Comparison of ENCODE assay signal across 15 cellular contexts in the genomic region with DNA sequence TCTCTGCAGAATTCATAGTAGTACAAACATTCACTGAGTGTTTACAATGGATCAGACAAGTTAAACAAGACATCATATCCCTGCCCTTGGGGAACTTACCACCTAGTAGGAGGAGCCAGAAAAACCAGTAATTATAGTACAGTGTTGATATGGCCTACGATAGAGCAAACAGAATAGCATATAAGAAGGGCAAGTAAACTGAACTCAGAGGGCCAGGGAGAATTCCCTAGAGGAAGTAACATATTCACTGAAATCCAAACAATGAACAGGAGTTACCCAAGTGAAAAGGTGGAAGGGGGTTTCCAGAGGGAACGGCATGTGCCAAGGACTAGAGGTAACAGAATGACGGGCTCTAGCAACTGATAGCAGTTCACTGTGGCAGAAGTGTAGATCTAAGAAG. TPM values are rescaled to one million over a fixed set of nuclear protein-coding genes. Genes with fewer than 3 reads are reported as not detected.
A peak's percentile ranks its signal among the peaks of the same experiment; 100 is the strongest.
DNase-seq lines count a peak whose midpoint lies in the region; ATAC-seq, FAIRE-seq and TF ChIP-seq lines count a peak whose summit lies in the region.
"Had no signal": no experiment of that assay in that cellular context is flagged by ENCODE, and none has a peak within 500 bp of the region (broad histone marks: within the 10 kb centered on the region; RNA-seq: fewer than 3 reads in every experiment).

No MANE protein-coding gene starts in this region.

- H3K9me3 ChIP-seq in A549 (no peaks in the 10 kb centered on the region), HEK293 (ENCODE audit: control insufficient read depth, insufficient read depth, low read depth, low read length) (no peaks in the 10 kb centered on the region), right lobe of liver (no peaks in the 10 kb centered on the region)
- H3K9me3 ChIP-seq: spleen, testis had no signal

- POLR2A ChIA-PET in A549 (lab: Yijun Ruan, JAX), result no interaction called here
- POLR2A ChIA-PET in HEK293 (lab: Yijun Ruan, JAX), result no interaction called here

- no peak for TF ChIP-seq CTCF in A549 (IDR thresholded peaks at IDR 0.05)
- TF ChIP-seq CTCF in HEK293 (tag by site-specific recombination; IDR thresholded peaks at IDR 0.05), result no peak
- no peak for TF ChIP-seq CTCF in bronchial epithelial cell (IDR thresholded peaks at IDR 0.05; ENCODE audit: insufficient read depth, low read length, severe bottlenecking)
- no peak for TF ChIP-seq CTCF in right lobe of liver (IDR thresholded peaks at IDR 0.05)

- CTCF ChIA-PET in A549 (lab: Yijun Ruan, JAX), result interaction anchor here (1.0 to 10.8 kb wide), 7 partner anchors 13 to 146 kb away, joined by 3 to 173 read pairs (median 7); no protein-coding TSS in a partner anchor
- CTCF ChIA-PET in HEK293 (lab: Yijun Ruan, JAX), result interaction anchor here (0.6 to 9.1 kb wide), 2 partner anchors 7 to 34 kb away, joined by 3 to 79 read pairs; a partner anchor contains a TSS

- intact Hi-C loops in right lobe of liver (cut with DNase I), result no loop called here

- peak in 1 of 2 experiments; percentile 75; a peak in 3 of 6 replicates for ATAC-seq in A549
- ATAC-seq in right lobe of liver, result peak; percentile 30 to 70 (median 54)
- ATAC-seq in GM18505 (IDR thresholded peaks at IDR 0.05; ENCODE audit: unreplicated experiment), result no peak

- no peak for TF ChIP-seq EP300 in A549 (IDR thresholded peaks at IDR 0.05)

- no peaks in the 10 kb centered on the region for H3K36me3 ChIP-seq in HEK293 (ENCODE audit: control insufficient read depth in 2 of 2, insufficient read depth in 1 of 2, low read length in 2 of 2)
- no peaks in the 10 kb centered on the region for H3K36me3 ChIP-seq in bronchial epithelial cell (ENCODE audit: control insufficient read depth, insufficient read depth, low read length)
- no peaks in the 10 kb centered on the region for H3K36me3 ChIP-seq in right lobe of liver

- 13% methylated on average over 3 of the region's 3 CpGs for WGBS in A549 (ENCODE audit: missing lambda C conversion rate)
- 27% methylated on average over 3 of the region's 3 CpGs for WGBS in right lobe of liver (ENCODE audit: insufficient coverage, low coverage, low lambda C conversion rate, missing lambda C conversion rate)

- peak overlapping the region; percentile 69 to 73; a peak in 2 of 6 replicates for H3K27ac ChIP-seq in A549
- H3K27ac ChIP-seq in HEK293 (ENCODE audit: extremely low read depth, low read depth, low read length), result peak overlapping the region; percentile 0; the same call in 1 of the 2 replicates
- peak overlapping the region in 2 of 3 donors; percentile 75 to 88 for H3K27ac ChIP-seq in right lobe of liver
- H3K27ac ChIP-seq: SK-N-MC, spleen had no signal

- TF ChIP-seq RAD21 in A549 (conservative IDR thresholded peaks at IDR 0.05 in 1 of 2, IDR thresholded peaks at IDR 0.05 in 1 of 2), result no peak

- H3K4me3 ChIP-seq in A549 (no peak overlapping the region), HEK293 (ENCODE audit: low read depth, low read length) (no peak overlapping the region), bronchial epithelial cell (ENCODE audit: low read depth, low read length) (no peak overlapping the region), right lobe of liver (no peak overlapping the region)
- H3K4me3 ChIP-seq: SK-N-MC, spleen, testis had no signal

- FAIRE-seq in A549 (lab: Jason Lieb, UNC) (no peak), bronchial epithelial cell (lab: Jason Lieb, UNC) (no peak)

- H3K27me3 ChIP-seq in bronchial epithelial cell (ENCODE audit: control insufficient read depth, insufficient read depth, low read length), result no peaks in the 10 kb centered on the region
- H3K27me3 ChIP-seq in right lobe of liver, result no peaks in the 10 kb centered on the region
- H3K27me3 ChIP-seq: spleen, testis had no signal

- peak overlapping the region; percentile 70 for H3K4me2 ChIP-seq in A549

- TF ChIP-seq POLR2A in A549 (IDR thresholded peaks at IDR 0.05; ENCODE audit: low read length) (no peak), right lobe of liver (IDR thresholded peaks at IDR 0.05) (no peak), GM18505 (IDR thresholded peaks at IDR 0.05; ENCODE audit: borderline replicate concordance, extremely low read depth, insufficient read depth, insufficient read length) (no peak)

- H3K4me1 ChIP-seq in A549, result peaks cover 46% of the 10 kb centered on the region
- H3K4me1 ChIP-seq in HEK293 (ENCODE audit: control insufficient read depth, insufficient read depth, low read length), result peaks cover 59% of the 10 kb centered on the region
- peaks cover 0 to 55% (median 30%) of the 10 kb centered on the region in 4 donors for H3K4me1 ChIP-seq in right lobe of liver

- peak; percentile 6 to 37 for DNase-seq in A549 (ENCODE audit: low read depth in 1 of 2, low spot score in 1 of 2)
- peak; percentile 30 for DNase-seq in bronchial epithelial cell (ENCODE audit: low read depth)
- no peak for DNase-seq in right lobe of liver
- no peak for DNase-seq in UCSD-AML1 (lab: John Stamatoyannopoulos, UW; ENCODE audit: unreplicated experiment)
- no peak for DNase-seq in NOMO-1 (lab: John Stamatoyannopoulos, UW; ENCODE audit: unreplicated experiment in 2 of 2)
- no peak for DNase-seq in activated CD8-positive, alpha-beta memory T cell treated with anti-CD3 and anti-CD28 coated beads, Interleukin-2, amount 50 U/mL, for 4 hours
- DNase-seq: activated CD4-positive, alpha-beta T cell treated with anti-CD3 and anti-CD28 coated beads for 4 hours; activated gamma-delta T cell treated with Interleukin-2 at 50 U/mL for 16 hours; nephron progenitor cell; spleen; T1000; testis had no signal

TF ChIP-seq in A549, 52 proteins besides CTCF, POLR2A, EP300 and RAD21 (continues in another document):
- TF ChIP-seq KDM5A (IDR thresholded peaks at IDR 0.05), result no peak
- no peak for TF ChIP-seq SMC3 (IDR thresholded peaks at IDR 0.05)
- no peak for TF ChIP-seq PHF8 (IDR thresholded peaks at IDR 0.05; ENCODE audit: borderline replicate concordance, low read depth)
- TF ChIP-seq ESRRA (IDR thresholded peaks at IDR 0.05; ENCODE audit: borderline replicate concordance, low read length), result no peak
- no peak for TF ChIP-seq HDAC2 (IDR thresholded peaks at IDR 0.05)
- TF ChIP-seq ZNF302 (CRISPR knock-in tag; IDR thresholded peaks at IDR 0.05), result no peak
- TF ChIP-seq FOSL2 (IDR thresholded peaks at IDR 0.05), result no peak
- TF ChIP-seq FOSL2 (CRISPR knock-in tag; IDR thresholded peaks at IDR 0.05), result no peak
- TF ChIP-seq CBX2 (IDR thresholded peaks at IDR 0.05; ENCODE audit: borderline replicate concordance, low read depth), result no peak

TF ChIP-seq in HEK293, 187 proteins besides CTCF, POLR2A, EP300 and RAD21 (continues in another document):
- TF ChIP-seq ZNF248 (tag by site-specific recombination; IDR thresholded peaks at IDR 0.05) (no peak), ZBTB8A (tag by site-specific recombination; IDR thresholded peaks at IDR 0.05) (no peak), ZNF132 (tag by site-specific recombination; IDR thresholded peaks at IDR 0.05; ENCODE audit: borderline replicate concordance) (no peak), YY1 (tag by site-specific recombination; IDR thresholded peaks at IDR 0.05) (no peak), OSR2 (tag by site-specific recombination; IDR thresholded peaks at IDR 0.05) (0 out of 2 replicates have a peak, but pooled peaks have one; percentile 19), ZNF223 (tag by site-specific recombination; IDR thresholded peaks at IDR 0.05) (no peak), SP7 (tag by site-specific recombination; IDR thresholded peaks at IDR 0.05) (peak; percentile 90)
- TF ChIP-seq, protein P1, sequence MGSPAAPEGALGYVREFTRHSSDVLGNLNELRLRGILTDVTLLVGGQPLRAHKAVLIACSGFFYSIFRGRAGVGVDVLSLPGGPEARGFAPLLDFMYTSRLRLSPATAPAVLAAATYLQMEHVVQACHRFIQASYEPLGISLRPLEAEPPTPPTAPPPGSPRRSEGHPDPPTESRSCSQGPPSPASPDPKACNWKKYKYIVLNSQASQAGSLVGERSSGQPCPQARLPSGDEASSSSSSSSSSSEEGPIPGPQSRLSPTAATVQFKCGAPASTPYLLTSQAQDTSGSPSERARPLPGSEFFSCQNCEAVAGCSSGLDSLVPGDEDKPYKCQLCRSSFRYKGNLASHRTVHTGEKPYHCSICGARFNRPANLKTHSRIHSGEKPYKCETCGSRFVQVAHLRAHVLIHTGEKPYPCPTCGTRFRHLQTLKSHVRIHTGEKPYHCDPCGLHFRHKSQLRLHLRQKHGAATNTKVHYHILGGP (tag by site-specific recombination; IDR thresholded peaks at IDR 0.05), result no peak

RNA-seq across cellular contexts. Expression of a gene that starts 34.1 kb away (rescaled TPM):
- polyA plus RNA-seq in A549 (2011; rRNA removed) (31.8 and 34.7 TPM in 2 replicates), A549 (2017; fragmentation: RNase III; extraction: RNeasy Plus Mini Kit Qiagen cat#74134 plus additional on column Dnase treatment) (18.5 to 19.1 TPM (median 18.8 TPM) in 3 replicates)
- polyA plus RNA-seq in A549 (2012; cell fraction: cytosol; rRNA removed), result 16.2 and 22.3 TPM in 2 replicates
- 7.5 and 9.9 TPM in 2 replicates for polyA plus RNA-seq in A549 (2012; cell fraction: nucleus; rRNA removed)
- 39.6 and 56.0 TPM in 2 replicates for polyA minus RNA-seq in A549 (2011; rRNA and poly(A)+ RNA removed)
- total RNA-seq in bronchial epithelial cell (10.2 and 22.1 TPM in 2 replicates), right lobe of liver (10 to 100 TPM in 3 of 6 experiments, 1 to 10 TPM in 3; 5.8 to 16.7 (median 10.9) TPM)

RNA-seq across cellular contexts. Expression of a gene that starts 43.3 kb away (rescaled TPM):
- polyA plus RNA-seq in A549 (2011; rRNA removed) (0.39 and 0.66 TPM in 2 replicates), A549 (2017; fragmentation: RNase III; extraction: RNeasy Plus Mini Kit Qiagen cat#74134 plus additional on column Dnase treatment) (0.80 to 0.90 TPM (median 0.83 TPM) in 3 replicates)
- 0.17 and 0.23 TPM in 2 replicates for polyA plus RNA-seq in A549 (2012; cell fraction: cytosol; rRNA removed)
- 2.7 and 3.2 TPM in 2 replicates for polyA plus RNA-seq in A549 (2012; cell fraction: nucleus; rRNA removed)
- polyA minus RNA-seq in A549 (2011; rRNA and poly(A)+ RNA removed), result 1.1 TPM in 2 replicates
- total RNA-seq in bronchial epithelial cell (1.3 and 1.9 TPM in 2 replicates), right lobe of liver (1 to 10 TPM in 5 of 6 experiments, under 1 TPM in 1; 0.62 to 4.9 (median 2.1) TPM)

RNA-seq across cellular contexts. Expression of a gene that starts 50.2 kb away (rescaled TPM):
- polyA plus RNA-seq in A549 (2011; rRNA removed) (22.1 and 27.6 TPM in 2 replicates), A549 (2017; fragmentation: RNase III; extraction: RNeasy Plus Mini Kit Qiagen cat#74134 plus additional on column Dnase treatment) (22.4 to 24.0 TPM (median 23.6 TPM) in 3 replicates)
- 41.0 and 41.2 TPM in 2 replicates for polyA plus RNA-seq in A549 (2012; cell fraction: cytosol; rRNA removed)
- 83.3 and 89.3 TPM in 2 replicates for polyA plus RNA-seq in A549 (2012; cell fraction: nucleus; rRNA removed)
- 12.2 and 14.7 TPM in 2 replicates for polyA minus RNA-seq in A549 (2011; rRNA and poly(A)+ RNA removed)
- total RNA-seq in bronchial epithelial cell (44.2 and 54.5 TPM in 2 replicates), right lobe of liver (10 to 100 TPM; 22.3 to 37.1 (median 30.2) TPM)

RNA-seq across cellular contexts. Expression of a gene that starts 51.5 kb away (rescaled TPM):
- polyA plus RNA-seq in A549 (2011; rRNA removed), result 67.5 and 83.2 TPM in 2 replicates
- 48.2 and 58.2 TPM in 2 replicates for polyA plus RNA-seq in A549 (2012; cell fraction: cytosol; rRNA removed)
- polyA plus RNA-seq in A549 (2012; cell fraction: nucleus; rRNA removed), result 60.7 and 75.4 TPM in 2 replicates
- 42.7 to 53.3 TPM (median 52.8 TPM) in 3 replicates for polyA plus RNA-seq in A549 (2017; fragmentation: RNase III; extraction: RNeasy Plus Mini Kit Qiagen cat#74134 plus additional on column Dnase treatment)
- 105 and 129 TPM in 2 replicates for polyA minus RNA-seq in A549 (2011; rRNA and poly(A)+ RNA removed)
- 57.4 and 110 TPM in 2 replicates for total RNA-seq in bronchial epithelial cell
- total RNA-seq in right lobe of liver, result 10 to 100 TPM; 33.6 to 77.9 (median 51.0) TPM

Comparison
In these comparisons a context has a peak if more than half of its experiments do, and no peak if none do; other contexts are left out.
1. DNase-seq: peak in A549 (2 of 2) and bronchial epithelial cell (single experiment); none in right lobe of liver (0 of 3), UCSD-AML1 (single experiment), NOMO-1 (0 of 2) and activated CD8-positive, alpha-beta memory T cell treated with anti-CD3 and anti-CD28 coated beads, Interleukin-2, amount 50 U/mL, for 4 hours (single experiment).
2. H3K27ac ChIP-seq: peak in every context shown above with its lines; median percentile 82 in right lobe of liver; 71 in A549; 0 in HEK293.